1 cellular context compared by ENCODE assay signal in the genomic region with DNA sequence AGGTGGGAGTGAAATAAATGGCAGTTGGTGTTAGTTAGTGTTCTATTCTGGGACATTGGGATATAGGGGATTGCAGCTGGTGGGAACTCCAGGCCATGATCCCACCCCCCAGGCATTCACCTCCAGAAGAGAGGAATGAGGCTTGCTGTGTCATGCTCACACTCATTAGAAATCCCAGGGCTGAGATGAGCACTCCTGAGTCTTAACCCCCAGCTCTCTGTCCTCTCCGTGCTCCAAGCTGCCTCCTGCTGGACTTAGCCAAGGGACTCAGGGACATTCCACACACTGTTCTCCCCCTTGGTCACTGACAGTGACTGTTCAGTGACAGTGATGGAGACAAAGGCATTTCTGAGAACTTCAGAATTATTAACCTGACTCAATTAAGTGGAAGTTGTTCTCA.
TF ChIP-seq lines count a peak whose summit lies in the region.

No MANE protein-coding gene starts in this region.

TF ChIP-seq in GM23338, 12 proteins besides CTCF, POLR2A, EP300 and RAD21 (continued from another document):
- TF ChIP-seq ZNF462 (CRISPR knock-in tag; IDR thresholded peaks at IDR 0.05) (no peak), ZNF114 (CRISPR knock-in tag; IDR thresholded peaks at IDR 0.05) (no peak), ZNF331 (CRISPR knock-in tag; IDR thresholded peaks at IDR 0.05; ENCODE audit: low read depth) (no peak), POLR2AphosphoS5 (IDR thresholded peaks at IDR 0.05; ENCODE audit: low read depth) (no peak), NANOG (IDR thresholded peaks at IDR 0.05; ENCODE audit: borderline replicate concordance) (no peak), EZH2 (IDR thresholded peaks at IDR 0.05; ENCODE audit: low read depth, unreplicated experiment) (no peak), ETS1 (IDR thresholded peaks at IDR 0.05) (no peak)
- TF ChIP-seq, protein P1, sequence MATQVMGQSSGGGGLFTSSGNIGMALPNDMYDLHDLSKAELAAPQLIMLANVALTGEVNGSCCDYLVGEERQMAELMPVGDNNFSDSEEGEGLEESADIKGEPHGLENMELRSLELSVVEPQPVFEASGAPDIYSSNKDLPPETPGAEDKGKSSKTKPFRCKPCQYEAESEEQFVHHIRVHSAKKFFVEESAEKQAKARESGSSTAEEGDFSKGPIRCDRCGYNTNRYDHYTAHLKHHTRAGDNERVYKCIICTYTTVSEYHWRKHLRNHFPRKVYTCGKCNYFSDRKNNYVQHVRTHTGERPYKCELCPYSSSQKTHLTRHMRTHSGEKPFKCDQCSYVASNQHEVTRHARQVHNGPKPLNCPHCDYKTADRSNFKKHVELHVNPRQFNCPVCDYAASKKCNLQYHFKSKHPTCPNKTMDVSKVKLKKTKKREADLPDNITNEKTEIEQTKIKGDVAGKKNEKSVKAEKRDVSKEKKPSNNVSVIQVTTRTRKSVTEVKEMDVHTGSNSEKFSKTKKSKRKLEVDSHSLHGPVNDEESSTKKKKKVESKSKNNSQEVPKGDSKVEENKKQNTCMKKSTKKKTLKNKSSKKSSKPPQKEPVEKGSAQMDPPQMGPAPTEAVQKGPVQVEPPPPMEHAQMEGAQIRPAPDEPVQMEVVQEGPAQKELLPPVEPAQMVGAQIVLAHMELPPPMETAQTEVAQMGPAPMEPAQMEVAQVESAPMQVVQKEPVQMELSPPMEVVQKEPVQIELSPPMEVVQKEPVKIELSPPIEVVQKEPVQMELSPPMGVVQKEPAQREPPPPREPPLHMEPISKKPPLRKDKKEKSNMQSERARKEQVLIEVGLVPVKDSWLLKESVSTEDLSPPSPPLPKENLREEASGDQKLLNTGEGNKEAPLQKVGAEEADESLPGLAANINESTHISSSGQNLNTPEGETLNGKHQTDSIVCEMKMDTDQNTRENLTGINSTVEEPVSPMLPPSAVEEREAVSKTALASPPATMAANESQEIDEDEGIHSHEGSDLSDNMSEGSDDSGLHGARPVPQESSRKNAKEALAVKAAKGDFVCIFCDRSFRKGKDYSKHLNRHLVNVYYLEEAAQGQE (IDR thresholded peaks at IDR 0.05; ENCODE audit: unreplicated experiment) = no peak
TF ChIP-seq in GM23338: peak in this region for 0.
